ENCODE assay signal across 8 cellular contexts in genomic region chr2:102473020-102473419, GRCh38. TPM values are rescaled to one million over a fixed set of nuclear protein-coding genes. Genes with fewer than 3 reads are reported as not detected.
DNase-seq lines count a peak whose midpoint lies in the region; ATAC-seq, FAIRE-seq and TF ChIP-seq lines count a peak whose summit lies in the region.

Gene SLC9A4 (plus strand): TSS chr2:102473226. CDS start chr2:102473760, 534 bp downstream.

- FAIRE-seq in islet of Langerhans (lab: Jason Lieb, UNC), result peak; percentile 86

- TF ChIP-seq CTCF in AG04450 (IDR thresholded peaks at IDR 0.05; ENCODE audit: low read depth, low read length) (peak; percentile 87), GM12864 (IDR thresholded peaks at IDR 0.05; ENCODE audit: low read depth, low read length, missing control alignments) (peak; percentile 80), RWPE2 (IDR thresholded peaks at IDR 0.05; ENCODE audit: poor library complexity, severe bottlenecking) (peak; percentile 89), adrenal gland (IDR thresholded peaks at IDR 0.05) (peak; percentile 64 to 83 (median 76))

- no peak within 1 kb of the TSS for H3K27ac ChIP-seq in AG04450 (ENCODE audit: low read depth, low read length)
- no peak within 1 kb of the TSS for H3K27ac ChIP-seq in RWPE2 (ENCODE audit: poor library complexity, severe bottlenecking)
- no peak within 1 kb of the TSS for H3K27ac ChIP-seq in adrenal gland

- CTCF ChIA-PET in AG04450 (lab: Charles Lee), result interaction anchor here (0.5 to 6.4 kb wide), 50 partner anchors 9 to 1690 kb away, joined by 3 to 237 read pairs (median 4); no protein-coding TSS in a partner anchor

- ATAC-seq in HG03342 (IDR thresholded peaks at IDR 0.05; ENCODE audit: unreplicated experiment) (peak; percentile 84), RWPE2 (ENCODE audit: low read depth) (peak; percentile 48; the same call in 2 of the 3 replicates), GM21737 (IDR thresholded peaks at IDR 0.05; ENCODE audit: unreplicated experiment) (no peak)

- H3K36me3 ChIP-seq in RWPE2 (ENCODE audit: low read depth) (no peaks in the 10 kb centered on the region), adrenal gland (replicated peaks in 1 of 2) (no peaks in the 10 kb centered on the region)

- POLR2A ChIA-PET in AG04450 (lab: Yijun Ruan, JAX), result no interaction called here

- H3K4me1 ChIP-seq in RWPE2 (ENCODE audit: insufficient read depth, poor library complexity, severe bottlenecking) (no peaks in the 10 kb centered on the region), adrenal gland (replicated peaks in 1 of 2) (peaks cover 0 to 4% of the 10 kb centered on the region in 2 donors)

- H3K9me3 ChIP-seq in AG04450 (ENCODE audit: control insufficient read depth, insufficient read depth, low read length) (no peaks in the 10 kb centered on the region), RWPE2 (ENCODE audit: severe bottlenecking) (no peaks in the 10 kb centered on the region), adrenal gland (replicated peaks in 1 of 3) (no peaks in the 10 kb centered on the region)

- intact Hi-C loops in adrenal gland (cut with DNase I), result loop anchor here (10.0 kb wide), 1 partner anchor 142 kb away; the partner anchor contains the start of gene SLC9A2 (in 2 of the 2)

- 2 to 8% (median 8%) methylated on average over 3 of the region's 3 CpGs for WGBS in adrenal gland, 4 donors

- TF ChIP-seq POLR2A in adrenal gland (IDR thresholded peaks at IDR 0.05), result no peak

- H3K27me3 ChIP-seq in AG04450 (ENCODE audit: control insufficient read depth, insufficient read depth, low read length) (peaks cover 22% of the 10 kb centered on the region), RWPE2 (ENCODE audit: insufficient read depth, poor library complexity, severe bottlenecking) (peaks cover 5% of the 10 kb centered on the region), adrenal gland (peaks cover 6% of the 10 kb centered on the region)

- DNase-seq in AG04450 (ENCODE audit: low read depth, low spot score) (no peak), GM12864 (ENCODE audit: low read depth) (no peak), RWPE2 (ENCODE audit: low spot score) (no peak), adrenal gland (peak in 6 of 7 donors; percentile 21 to 73 (median 58))
- DNase-seq in stimulated activated CD4-positive, alpha-beta T cell treated with anti-CD3 and anti-CD28 coated beads, Interleukin-2, amount 100 ng/mL, for 24 hours, result peak; percentile 69 to 72

- H3K4me3 ChIP-seq in AG04450 (ENCODE audit: low read depth, low read length), result no peak within 1 kb of the TSS
- no peak within 1 kb of the TSS for H3K4me3 ChIP-seq in GM12864 (ENCODE audit: low read depth, low read length)
- H3K4me3 ChIP-seq in RWPE2 (ENCODE audit: severe bottlenecking), result no peak within 1 kb of the TSS
- no peak within 1 kb of the TSS for H3K4me3 ChIP-seq in adrenal gland

RNA-seq across cellular contexts. Expression of gene SLC9A4, which starts in this region (rescaled TPM):
- not detected in 2 replicates for polyA plus RNA-seq in AG04450 (2011; rRNA removed)
- not detected in 2 replicates for polyA minus RNA-seq in AG04450 (2011; rRNA and poly(A)+ RNA removed)
- total RNA-seq in adrenal gland, result not detected
- not detected for polyA plus RNA-seq in adrenal gland

Comparison
In these comparisons a context has a peak if more than half of its experiments do, and no peak if none do; other contexts are left out.
1. Peak in DNase-seq in adrenal gland; RNA of the gene not detected or under 1 TPM.
2. DNase-seq: peak in stimulated activated CD4-positive, alpha-beta T cell treated with anti-CD3 and anti-CD28 coated beads, Interleukin-2, amount 100 ng/mL, for 24 hours (2 of 2); none in AG04450 (single experiment), GM12864 (single experiment) and RWPE2 (single experiment).
3. Peak in every context shown above with its lines, with median percentiles within 50 percentile points of each other: CTCF ChIP-seq.